15 cellular contexts compared by ENCODE assay signal in genomic region chr13:78131811-78132210, GRCh38.
DNase-seq lines count a peak whose midpoint lies in the region; ATAC-seq and TF ChIP-seq lines count a peak whose summit lies in the region.
"Had no signal": no experiment of that assay in that cellular context is flagged by ENCODE, and none has a peak within 500 bp of the region (broad histone marks: within the 10 kb centered on the region; RNA-seq: fewer than 3 reads in every experiment).

No MANE protein-coding gene starts in this region.

- H3K9ac ChIP-seq in HCT116 (ENCODE audit: low read length): no peak overlapping the region

- H3K4me1 ChIP-seq in Caco-2: no peaks in the 10 kb centered on the region
- no peaks in the 10 kb centered on the region for H3K4me1 ChIP-seq in HCT116 (ENCODE audit: control insufficient read depth in 1 of 2, insufficient read depth in 2 of 2, low read length in 2 of 2)
- no peaks in the 10 kb centered on the region for H3K4me1 ChIP-seq in right lobe of liver
- no peaks in the 10 kb centered on the region for H3K4me1 ChIP-seq in upper lobe of left lung
- H3K4me1 ChIP-seq: heart right ventricle, sigmoid colon had no signal

- no peaks in the 10 kb centered on the region for H3K9me3 Mint-ChIP-seq in Caco-2 (ENCODE audit: unreplicated experiment)
- no peaks in the 10 kb centered on the region for H3K9me3 Mint-ChIP-seq in activated CD4-positive, alpha-beta T cell treated with anti-CD3 and anti-CD28 coated beads, Interleukin-2, amount 10 ng/mL, durations not matched to agents 24 days and 14 days
- H3K9me3 Mint-ChIP-seq: activated T-helper 2 cell treated with anti-CD3 and anti-CD28 coated beads, Interferon-gamma antibody, Interleukin-2, Interleukin-4, amounts not matched to agents 10 μg/mL and 5 μg/mL and 100 μg/mL, durations not matched to agents 14 hours and 24 hours and 36 hours had no signal

- peak; percentile 15 to 27 for TF ChIP-seq CTCF in Caco-2 (IDR thresholded peaks at IDR 0.05; ENCODE audit: insufficient read depth in 1 of 2, low read depth in 1 of 2, low read length in 1 of 2, severe bottlenecking in 1 of 2, unreplicated experiment in 1 of 2)
- TF ChIP-seq CTCF in HCT116 (IDR thresholded peaks at IDR 0.05 in 2 of 3, conservative IDR thresholded peaks at IDR 0.05 in 1 of 3; ENCODE audit: borderline replicate concordance in 1 of 3, insufficient read depth in 1 of 3, low read depth in 2 of 3, low read length in 2 of 3): peak in 2 of 3 experiments; percentile 17 to 22; a peak in 2 of 6 replicates
- TF ChIP-seq CTCF in astrocyte of the cerebellum (IDR thresholded peaks at IDR 0.05; ENCODE audit: low read depth, low read length, missing control alignments): peak; percentile 39
- peak in 3 of 4 donors; percentile 20 to 29 (median 28) for TF ChIP-seq CTCF in right lobe of liver (IDR thresholded peaks at IDR 0.05)
- no peak for TF ChIP-seq CTCF in upper lobe of left lung (IDR thresholded peaks at IDR 0.05)

- no peaks in the 10 kb centered on the region for H3K36me3 Mint-ChIP-seq in Caco-2 (ENCODE audit: insufficient read depth, unreplicated experiment)
- H3K36me3 Mint-ChIP-seq in activated CD4-positive, alpha-beta T cell treated with anti-CD3 and anti-CD28 coated beads, Interleukin-2, amount 10 ng/mL, durations not matched to agents 24 days and 14 days (ENCODE audit: low read depth): no peaks in the 10 kb centered on the region

- no peak overlapping the region for H3K4me3 Mint-ChIP-seq in Caco-2 (ENCODE audit: unreplicated experiment)
- H3K4me3 Mint-ChIP-seq in activated CD4-positive, alpha-beta T cell treated with anti-CD3 and anti-CD28 coated beads, Interleukin-2, amount 10 ng/mL, durations not matched to agents 24 days and 14 days: no peak overlapping the region

- DNase-seq in Caco-2: no peak
- no peak for DNase-seq in HCT116 (ENCODE audit: low read depth, low spot score)
- DNase-seq in astrocyte of the cerebellum (ENCODE audit: low read depth): no peak
- DNase-seq in right lobe of liver: no peak
- DNase-seq in activated effector memory CD4-positive, alpha-beta T cell treated with Interleukin-2 at 50 U/mL for 16 hours: no peak
- DNase-seq in activated CD4-positive, alpha-beta T cell treated with anti-CD3 and anti-CD28 coated beads, Interleukin-2, amount 10 ng/mL, durations not matched to agents 24 days and 14 days: no peak
- no peak for DNase-seq in upper lobe of left lung
- DNase-seq: activated CD4-positive, alpha-beta T cell treated with anti-CD3 and anti-CD28 coated beads for 1 hour; heart right ventricle; NCI-H187 treated with DMSO at 0.1 percent for 48 hours; sigmoid colon; trophoblast cell had no signal

- H4K20me1 ChIP-seq in HCT116 (ENCODE audit: insufficient read depth): no peaks in the 10 kb centered on the region

- POLR2A ChIA-PET in Caco-2 (lab: Charles Lee) (no interaction called here), HCT116 (lab: Charles Lee) (no interaction called here)

- H3K27me3 ChIP-seq in Caco-2 (replicated peaks; ENCODE audit: control insufficient read depth, insufficient read depth, low read length) (no peaks in the 10 kb centered on the region), HCT116 (ENCODE audit: insufficient read depth, low read length) (no peaks in the 10 kb centered on the region; the same call in 1 of the 2 replicates), right lobe of liver (no peaks in the 10 kb centered on the region), upper lobe of left lung (no peaks in the 10 kb centered on the region)
- H3K27me3 ChIP-seq: sigmoid colon had no signal

- TF ChIP-seq RAD21 in HCT116 (IDR thresholded peaks at IDR 0.05; ENCODE audit: low read depth): peak; percentile 24; the same call in 1 of the 2 replicates

- no peaks in the 10 kb centered on the region for H3K9me2 ChIP-seq in HCT116 (ENCODE audit: insufficient read depth)

- no peaks in the 10 kb centered on the region for H3K79me2 ChIP-seq in HCT116 (ENCODE audit: insufficient read depth, low read length)

- BruUV-seq in Caco-2 (replicated peaks; lab: Mats Ljungman, UMichigan) (no TSS peak), HCT116 (replicated peaks; lab: Mats Ljungman, UMichigan) (no TSS peak)

- ATAC-seq in HCT116: no peak
- ATAC-seq in right lobe of liver: no peak
- ATAC-seq in upper lobe of left lung (ENCODE audit: low FRiP score in 2 of 2): no peak
- ATAC-seq in GM21390 (IDR thresholded peaks at IDR 0.05; ENCODE audit: unreplicated experiment): no peak
- ATAC-seq: heart right ventricle, mucosa of descending colon had no signal

- in situ Hi-C loops in astrocyte of the cerebellum (cut with HindIII; ENCODE audit: low sequenced_read_pairs): loop anchor here (25.0 kb wide), 1 partner anchor 855 kb away; no protein-coding TSS in a partner anchor

- H3K27ac ChIP-seq in HCT116 (ENCODE audit: low read depth, low read length): no peak overlapping the region
- no peak overlapping the region for H3K27ac ChIP-seq in right lobe of liver
- no peak overlapping the region for H3K27ac ChIP-seq in upper lobe of left lung
- H3K27ac ChIP-seq: heart right ventricle, sigmoid colon had no signal

- H3K27ac Mint-ChIP-seq in Caco-2 (ENCODE audit: unreplicated experiment): no peak overlapping the region
- H3K27ac Mint-ChIP-seq in activated CD4-positive, alpha-beta T cell treated with anti-CD3 and anti-CD28 coated beads, Interleukin-2, amount 10 ng/mL, durations not matched to agents 24 days and 14 days: no peak overlapping the region
- H3K27ac Mint-ChIP-seq: activated T-helper 2 cell treated with anti-CD3 and anti-CD28 coated beads, Interferon-gamma antibody, Interleukin-2, Interleukin-4, amounts not matched to agents 10 μg/mL and 5 μg/mL and 100 μg/mL, durations not matched to agents 14 hours and 24 hours and 36 hours had no signal

- H3K9me3 ChIP-seq in Caco-2 (no peaks in the 10 kb centered on the region), HCT116 (ENCODE audit: control insufficient read depth in 1 of 2, insufficient read depth in 1 of 2, low read depth in 1 of 2, low read length in 2 of 2) (no peaks in the 10 kb centered on the region), right lobe of liver (no peaks in the 10 kb centered on the region), upper lobe of left lung (no peaks in the 10 kb centered on the region)
- H3K9me3 ChIP-seq: heart right ventricle, mucosa of descending colon, sigmoid colon had no signal

- no peak for TF ChIP-seq EP300 in upper lobe of left lung (IDR thresholded peaks at IDR 0.05)

- H3K4me3 ChIP-seq in Caco-2 (ENCODE audit: low read depth, low read length) (no peak overlapping the region), HCT116 (replicated peaks in 1 of 2; ENCODE audit: low read depth in 1 of 2, low read length in 2 of 2) (no peak overlapping the region), astrocyte of the cerebellum (ENCODE audit: low read depth, low read length) (no peak overlapping the region), right lobe of liver (no peak overlapping the region), upper lobe of left lung (no peak overlapping the region)
- H3K4me3 ChIP-seq: heart right ventricle, mucosa of descending colon, sigmoid colon had no signal

- TF ChIP-seq POLR2A in HCT116 (IDR thresholded peaks at IDR 0.05; ENCODE audit: borderline replicate concordance, extremely low read depth, insufficient read depth, insufficient read length): no peak
- no peak for TF ChIP-seq POLR2A in right lobe of liver (IDR thresholded peaks at IDR 0.05)
- TF ChIP-seq POLR2A in upper lobe of left lung (IDR thresholded peaks at IDR 0.05): no peak

- RAD21 ChIA-PET in HCT116 (lab: Charles Lee; ENCODE audit: low non-redundant PET in 1 of 2, low total read pairs in 2 of 2, uncharacterized antibody in 2 of 2, unreplicated experiment in 2 of 2): no interaction called here

- CTCF ChIA-PET in Caco-2 (lab: Charles Lee): no interaction called here
- CTCF ChIA-PET in HCT116 (lab: Charles Lee): interaction anchor here (0.7 to 1.0 kb wide), 2 partner anchors 11 to 1260 kb away, joined by 3 to 4 read pairs; no protein-coding TSS in a partner anchor

- H3K36me3 ChIP-seq in Caco-2 (ENCODE audit: control insufficient read depth, insufficient read depth, low read length) (no peaks in the 10 kb centered on the region), HCT116 (ENCODE audit: control insufficient read depth in 1 of 2, insufficient read depth in 2 of 2, low read length in 2 of 2) (no peaks in the 10 kb centered on the region), right lobe of liver (no peaks in the 10 kb centered on the region), upper lobe of left lung (no peaks in the 10 kb centered on the region)
- H3K36me3 ChIP-seq: heart right ventricle, sigmoid colon had no signal

- no peak overlapping the region for H3K4me2 ChIP-seq in HCT116 (ENCODE audit: low read length)

- no peaks in the 10 kb centered on the region for H3K4me1 Mint-ChIP-seq in Caco-2 (ENCODE audit: low read depth, unreplicated experiment)
- no peaks in the 10 kb centered on the region for H3K4me1 Mint-ChIP-seq in activated CD4-positive, alpha-beta T cell treated with anti-CD3 and anti-CD28 coated beads, Interleukin-2, amount 10 ng/mL, durations not matched to agents 24 days and 14 days

- H2AFZ ChIP-seq in HCT116 (ENCODE audit: low read depth, low read length, poor library complexity, severe bottlenecking): no peak overlapping the region

- peaks cover 12% of the 10 kb centered on the region for H3K27me3 Mint-ChIP-seq in Caco-2 (ENCODE audit: insufficient read depth, unreplicated experiment)
- peaks cover 14% of the 10 kb centered on the region for H3K27me3 Mint-ChIP-seq in activated CD4-positive, alpha-beta T cell treated with anti-CD3 and anti-CD28 coated beads, Interleukin-2, amount 10 ng/mL, durations not matched to agents 24 days and 14 days

- intact Hi-C loops in Caco-2 (cut with micrococcal nuclease; ENCODE audit: unreplicated experiment) (loop anchor here (1.0 to 10.0 kb wide), 4 partner anchors 303 to 846 kb away; no protein-coding TSS in a partner anchor), HCT116 (cut with micrococcal nuclease) (loop anchor here (10.0 kb wide), 1 partner anchor 573 kb away; no protein-coding TSS in a partner anchor), right lobe of liver (cut with DNase I) (no loop called here)
- intact Hi-C loops in activated CD4-positive, alpha-beta T cell treated with anti-CD3 and anti-CD28 coated beads, Interleukin-2, amount 10 ng/mL, durations not matched to agents 24 days and 14 days (cut with micrococcal nuclease): loop anchor here (10.0 kb wide), 1 partner anchor 463 kb away; no protein-coding TSS in a partner anchor

TF ChIP-seq in HCT116, 20 proteins besides CTCF, POLR2A, EP300 and RAD21 (continues in another document):
- TF ChIP-seq ZNF274 (IDR thresholded peaks at IDR 0.05; ENCODE audit: low read depth, low read length) (no peak), ZFX (IDR thresholded peaks at IDR 0.05) (no peak), CBX3 (IDR thresholded peaks at IDR 0.05; ENCODE audit: low read depth) (no peak), SRF (IDR thresholded peaks at IDR 0.05; ENCODE audit: low read depth) (no peak), CEBPB (IDR thresholded peaks at IDR 0.05; ENCODE audit: low read depth) (no peak), SP1 (IDR thresholded peaks at IDR 0.05; ENCODE audit: low read depth) (no peak)

Comparison
In these comparisons a context has a peak if more than half of its experiments do, and no peak if none do; other contexts are left out.
1. CTCF ChIP-seq: peak in Caco-2 (2 of 2), HCT116 (2 of 3), astrocyte of the cerebellum (single experiment) and right lobe of liver (3 of 4); none in upper lobe of left lung (0 of 6).
2. intact Hi-C loops: an anchor here in Caco-2 (1.0 to 10.0 kb wide), HCT116 (10.0 kb wide) and activated CD4-positive, alpha-beta T cell treated with anti-CD3 and anti-CD28 coated beads, Interleukin-2, amount 10 ng/mL, durations not matched to agents 24 days and 14 days (10.0 kb wide); none called in right lobe of liver.